10 cellular contexts compared by ENCODE assay signal in genomic region chr17:48597492-48597774, GRCh38. TPM values are rescaled to one million over a fixed set of nuclear protein-coding genes. Genes with fewer than 3 reads are reported as not detected.
DNase-seq lines count a peak whose midpoint lies in the region; ATAC-seq, FAIRE-seq and TF ChIP-seq lines count a peak whose summit lies in the region.
"Had no signal": no experiment of that assay in that cellular context is flagged by ENCODE, and none has a peak within 500 bp of the region (broad histone marks: within the 10 kb centered on the region; RNA-seq: fewer than 3 reads in every experiment).

No MANE protein-coding gene starts in this region.

- H3K4me1 Mint-ChIP-seq in natural killer cell treated with Interleukin-12 subunit alpha and Interleukin-12 subunit beta and Interleukin-15 and Interleukin-18, amount 100 ng/mL, for 72 hours (ENCODE audit: low read depth in 2 of 2), result peaks cover 42 to 54% of the 10 kb centered on the region in 2 donors

- no peaks in the 10 kb centered on the region for H3K9me3 Mint-ChIP-seq in natural killer cell treated with Interleukin-12 subunit alpha and Interleukin-12 subunit beta and Interleukin-15 and Interleukin-18, amount 100 ng/mL, for 72 hours

- H3K27me3 Mint-ChIP-seq in natural killer cell treated with Interleukin-12 subunit alpha and Interleukin-12 subunit beta and Interleukin-15 and Interleukin-18, amount 100 ng/mL, for 72 hours, result peaks cover 59 to 66% of the 10 kb centered on the region in 2 donors

- no peak for DNase-seq in AG10803 (ENCODE audit: low read depth)
- DNase-seq in LNCaP clone FGC (ENCODE audit: low read depth), result no peak
- DNase-seq in coronary artery (ENCODE audit: low spot score), result no peak
- DNase-seq in natural killer cell treated with Interleukin-12 subunit alpha and Interleukin-12 subunit beta and Interleukin-15 and Interleukin-18, amount 100 ng/mL, for 72 hours (ENCODE audit: low spot score), result no peak
- no peak for DNase-seq in frontal cortex (ENCODE audit: low spot score in 2 of 2)
- DNase-seq in posterior cingulate gyrus, result no peak
- no peak for DNase-seq in T-helper 9 cell
- DNase-seq: Kasumi-1; stimulated activated CD4-positive, alpha-beta T cell treated with anti-CD3 and anti-CD28 coated beads, Interleukin-1b, Interleukin-23, amount 100 ng/mL, for 48 hours had no signal

- H3K27ac ChIP-seq in coronary artery, result peak overlapping the region in 1 of 2 donors; percentile 43

- H3K4me3 ChIP-seq in AG10803 (ENCODE audit: low read length) (peak overlapping the region; percentile 70), LNCaP clone FGC (ENCODE audit: low read depth, low read length) (peak overlapping the region; percentile 57), coronary artery (peak overlapping the region; percentile 69)

- no peak for FAIRE-seq in frontal cortex (lab: Jason Lieb, UNC)

- ATAC-seq in natural killer cell treated with Interleukin-12 subunit alpha and Interleukin-12 subunit beta and Interleukin-15 and Interleukin-18, amount 100 ng/mL, for 72 hours, result no peak
- ATAC-seq in GM21447 (IDR thresholded peaks at IDR 0.05; ENCODE audit: unreplicated experiment), result no peak

- H3K4me3 Mint-ChIP-seq in natural killer cell treated with Interleukin-12 subunit alpha and Interleukin-12 subunit beta and Interleukin-15 and Interleukin-18, amount 100 ng/mL, for 72 hours, result peak overlapping the region; percentile 83

- TF ChIP-seq CTCF in AG10803 (conservative IDR thresholded peaks at IDR 0.05; ENCODE audit: low read length) (no peak), LNCaP clone FGC (IDR thresholded peaks at IDR 0.05; ENCODE audit: control insufficient read depth, extremely low read depth, insufficient read depth) (no peak), coronary artery (IDR thresholded peaks at IDR 0.05) (no peak)

- peak overlapping the region; percentile 63 to 80 for H3K27ac Mint-ChIP-seq in natural killer cell treated with Interleukin-12 subunit alpha and Interleukin-12 subunit beta and Interleukin-15 and Interleukin-18, amount 100 ng/mL, for 72 hours

- intact Hi-C loops in posterior cingulate gyrus (cut with DNase I), result no loop called here

- no peaks in the 10 kb centered on the region for H3K36me3 Mint-ChIP-seq in natural killer cell treated with Interleukin-12 subunit alpha and Interleukin-12 subunit beta and Interleukin-15 and Interleukin-18, amount 100 ng/mL, for 72 hours

RNA-seq across cellular contexts. Expression of gene HOXB5, which starts 3.9 kb away (rescaled TPM):
- under 1 TPM in 1 of 2 donors, not detected in 1; 0.70 TPM for total RNA-seq in natural killer cell treated with Interleukin-12 subunit alpha and Interleukin-12 subunit beta and Interleukin-15 and Interleukin-18, amount 100 ng/mL, for 72 hours
- total RNA-seq in frontal cortex, result not detected

RNA-seq across cellular contexts. Expression of gene HOXB6, which starts 7.4 kb away (rescaled TPM):
- total RNA-seq in natural killer cell treated with Interleukin-12 subunit alpha and Interleukin-12 subunit beta and Interleukin-15 and Interleukin-18, amount 100 ng/mL, for 72 hours, result 1 to 10 TPM; 1.9 to 2.2 TPM
- total RNA-seq in frontal cortex, result not detected

RNA-seq across cellular contexts. Expression of gene HOXB3, which starts 7.4 kb away (rescaled TPM):
- total RNA-seq in natural killer cell treated with Interleukin-12 subunit alpha and Interleukin-12 subunit beta and Interleukin-15 and Interleukin-18, amount 100 ng/mL, for 72 hours, result 10 to 100 TPM in 1 of 2 donors, 1 to 10 TPM in 1; 9.0 to 15.4 TPM
- not detected for total RNA-seq in frontal cortex

RNA-seq across cellular contexts. Expression of gene HOXB7, which starts 13.4 kb away (rescaled TPM):
- 1 to 10 TPM; 1.1 to 2.7 TPM for total RNA-seq in natural killer cell treated with Interleukin-12 subunit alpha and Interleukin-12 subunit beta and Interleukin-15 and Interleukin-18, amount 100 ng/mL, for 72 hours
- not detected for total RNA-seq in frontal cortex

RNA-seq across cellular contexts. Expression of gene HOXB8, which starts 17.7 kb away (rescaled TPM):
- not detected for total RNA-seq in natural killer cell treated with Interleukin-12 subunit alpha and Interleukin-12 subunit beta and Interleukin-15 and Interleukin-18, amount 100 ng/mL, for 72 hours
- not detected for total RNA-seq in frontal cortex

Comparison
In these comparisons a context has a peak if more than half of its experiments do, and no peak if none do; other contexts are left out.
1. RNA of gene HOXB3, which starts 7.4 kb away (total RNA-seq): 9.0 to 15.4 TPM in natural killer cell treated with Interleukin-12 subunit alpha and Interleukin-12 subunit beta and Interleukin-15 and Interleukin-18, amount 100 ng/mL, for 72 hours; not detected in frontal cortex (single experiment); every median in the first group is over 10 times any median in the second.
2. Peak in every context shown above with its lines, with median percentiles within 50 percentile points of each other: H3K4me3 ChIP-seq.